In genomic region chr12:121804417-121805111, GRCh38 we compare ENCODE assay signal across 8 cellular contexts. TPM values are rescaled to one million over a fixed set of nuclear protein-coding genes. Genes with fewer than 3 reads are reported as not detected.
DNase-seq lines count a peak whose midpoint lies in the region; ATAC-seq, FAIRE-seq and TF ChIP-seq lines count a peak whose summit lies in the region.

No MANE protein-coding gene starts in this region.

- H3K27ac ChIP-seq in 22Rv1 (peak overlapping the region; percentile 100), layer of hippocampus (ENCODE audit: low read depth, low read length) (peak overlapping the region; percentile 78)

- no peaks in the 10 kb centered on the region for H3K27me3 ChIP-seq in layer of hippocampus (ENCODE audit: control insufficient read depth, insufficient read depth, low read length)

- H3K36me3 Mint-ChIP-seq in brain, result peaks cover 25% of the 10 kb centered on the region

- peaks cover 38% of the 10 kb centered on the region for H3K4me1 Mint-ChIP-seq in brain

- DNase-seq in GM18507 (ENCODE audit: extremely low spot score, insufficient read length, low read depth) (no peak), SW480 (ENCODE audit: low spot score) (peak; percentile 50)
- peak; percentile 57 for DNase-seq in stimulated activated CD8-positive, alpha-beta memory T cell treated with anti-CD3 and anti-CD28 coated beads, Interleukin-12 subunit alpha, Interleukin-12 subunit beta, amount 100 ng/mL, for 4 hours (ENCODE audit: low read depth)

- TF ChIP-seq CTCF in 22Rv1 (IDR thresholded peaks at IDR 0.05) (no peak), brain (conservative IDR thresholded peaks at IDR 0.05) (no peak)

- H3K9me3 Mint-ChIP-seq in brain, result peaks cover 0 to 6% (median 0%) of the 10 kb centered on the region in 5 experiments

- peak; percentile 63 for FAIRE-seq in GM18507 (lab: Jason Lieb, UNC)

- peaks cover 16% of the 10 kb centered on the region for H3K27me3 Mint-ChIP-seq in brain

- no peak for ATAC-seq in GM19452 (IDR thresholded peaks at IDR 0.05; ENCODE audit: unreplicated experiment)
- ATAC-seq in GM21360 (IDR thresholded peaks at IDR 0.05; ENCODE audit: unreplicated experiment), result no peak

- H3K4me3 Mint-ChIP-seq in brain, result peak overlapping the region; percentile 86 to 97 (median 88)

- H3K27ac Mint-ChIP-seq in brain, result peak overlapping the region; percentile 96 to 100 (median 99)

RNA-seq across cellular contexts. Expression of gene SETD1B, which starts 0.8 kb away (rescaled TPM):
- polyA plus RNA-seq in brain (ENCODE audit: insufficient read depth, low read depth, low replicate concordance), result 7.1 TPM

RNA-seq across cellular contexts. Expression of gene RHOF, which starts 11.1 kb away (rescaled TPM):
- polyA plus RNA-seq in brain (ENCODE audit: insufficient read depth, low read depth, low replicate concordance), result 8.9 TPM

RNA-seq across cellular contexts. Expression of gene HPD, which starts 54.1 kb away (rescaled TPM):
- 0.31 TPM for polyA plus RNA-seq in brain (ENCODE audit: insufficient read depth, low read depth, low replicate concordance)
